In the genomic region with DNA sequence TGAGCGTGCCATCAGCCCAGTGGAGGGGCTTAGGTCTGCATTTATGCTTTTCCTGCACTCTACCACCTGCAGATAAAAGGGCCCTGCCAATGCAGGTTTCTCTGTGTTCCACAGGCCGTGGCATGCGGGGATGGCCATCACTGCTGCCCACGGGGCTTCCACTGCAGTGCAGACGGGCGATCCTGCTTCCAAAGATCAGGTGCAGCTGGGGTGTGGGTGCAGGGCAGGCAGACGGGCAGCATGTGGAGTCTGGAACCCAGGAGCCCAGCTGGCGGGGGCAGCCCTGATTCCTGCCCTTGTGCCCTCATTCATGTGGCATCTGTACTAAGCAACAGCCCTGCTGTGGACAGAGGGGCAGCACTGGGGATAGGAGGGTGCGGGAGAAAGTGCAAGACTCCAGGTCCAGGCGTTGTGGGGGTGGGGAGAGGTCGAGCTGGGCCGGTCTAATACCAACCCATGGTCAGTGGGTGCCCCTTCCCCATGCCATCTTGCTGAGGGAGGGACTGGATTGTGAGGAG, we compare ENCODE assay signal across 21 cellular contexts. TPM values are rescaled to one million over a fixed set of nuclear protein-coding genes. Genes with fewer than 3 reads are reported as not detected.
DNase-seq lines count a peak whose midpoint lies in the region; ATAC-seq and TF ChIP-seq lines count a peak whose summit lies in the region.
"Had no signal": no experiment of that assay in that cellular context is flagged by ENCODE, and none has a peak within 500 bp of the region (broad histone marks: within the 10 kb centered on the region; RNA-seq: fewer than 3 reads in every experiment).

No MANE protein-coding gene starts in this region.

- H3K4me2 ChIP-seq in mammary epithelial cell (ENCODE audit: insufficient read depth, low read depth, low read length) (peak overlapping the region; percentile 66), OCI-LY3 (ENCODE audit: low read length) (peak overlapping the region; percentile 77), MM.1S (ENCODE audit: low read depth, low read length) (no peak overlapping the region)

- CTCF ChIA-PET in mammary epithelial cell (lab: Charles Lee; ENCODE audit: low non-redundant PET) = no interaction called here

- H2AFZ ChIP-seq in mammary epithelial cell (ENCODE audit: low read depth, low read length) (no peak overlapping the region), OCI-LY3 (ENCODE audit: low read depth, low read length) (no peak overlapping the region), MM.1S (ENCODE audit: low read length) (no peak overlapping the region)

- peak overlapping the region; percentile 68 for H3K27ac Mint-ChIP-seq in dendritic cell treated with granulocyte-macrophage colony-stimulating factor and Interleukin-4, amounts not matched to agents 40 ng/mL and 50 ng/mL, for 4 days
- peak overlapping the region; percentile 97 for H3K27ac Mint-ChIP-seq in stimulated activated memory B cell treated with anti-CD40 and anti-IgM and Interleukin-4, amounts not matched to agents 10 μg/mL and 1 μg/mL and 100 μg/mL, for 72 hours
- H3K27ac Mint-ChIP-seq: CD8-positive, alpha-beta T cell had no signal

- H3K27ac ChIP-seq in mammary epithelial cell (ENCODE audit: insufficient read depth, low read depth, low read length) (no peak overlapping the region), breast epithelium (no peak overlapping the region), OCI-LY3 (ENCODE audit: low read length) (peak overlapping the region; percentile 96), MM.1S (ENCODE audit: low read length) (no peak overlapping the region)
- H3K27ac ChIP-seq: 22Rv1, SJCRH30 had no signal

- no peaks in the 10 kb centered on the region for H3K9me2 ChIP-seq in MM.1S (replicated peaks; ENCODE audit: insufficient read depth, low read length)

- H3K9me3 ChIP-seq in mammary epithelial cell (replicated peaks; ENCODE audit: insufficient read depth, low read length) = no peaks in the 10 kb centered on the region
- no peaks in the 10 kb centered on the region for H3K9me3 ChIP-seq in breast epithelium
- no peaks in the 10 kb centered on the region for H3K9me3 ChIP-seq in OCI-LY3 (ENCODE audit: insufficient read depth, low read length)
- no peaks in the 10 kb centered on the region for H3K9me3 ChIP-seq in MM.1S (replicated peaks; ENCODE audit: insufficient read depth, low read length)
- H3K9me3 ChIP-seq: SJCRH30 had no signal

- peaks cover 89% of the 10 kb centered on the region for H3K4me1 Mint-ChIP-seq in dendritic cell treated with granulocyte-macrophage colony-stimulating factor and Interleukin-4, amounts not matched to agents 40 ng/mL and 50 ng/mL, for 4 days (ENCODE audit: low read depth)
- H3K4me1 Mint-ChIP-seq in stimulated activated memory B cell treated with anti-CD40 and anti-IgM and Interleukin-4, amounts not matched to agents 10 μg/mL and 1 μg/mL and 100 μg/mL, for 72 hours = peaks cover 80% of the 10 kb centered on the region

- 82% methylated on average over 8 of the region's 12 CpGs for WGBS in mammary epithelial cell (ENCODE audit: low coverage, missing lambda C conversion rate)

- H3K36me3 Mint-ChIP-seq in dendritic cell treated with granulocyte-macrophage colony-stimulating factor and Interleukin-4, amounts not matched to agents 40 ng/mL and 50 ng/mL, for 4 days (ENCODE audit: low read depth) = peaks cover 69% of the 10 kb centered on the region
- peaks cover 46% of the 10 kb centered on the region for H3K36me3 Mint-ChIP-seq in stimulated activated memory B cell treated with anti-CD40 and anti-IgM and Interleukin-4, amounts not matched to agents 10 μg/mL and 1 μg/mL and 100 μg/mL, for 72 hours

- no TSS peak for BruUV-seq in mammary epithelial cell (replicated peaks; lab: Mats Ljungman, UMichigan)

- in situ Hi-C loops in mammary epithelial cell (cut with MboI; ENCODE audit: low sequenced_read_pairs in 2 of 2) = no loop called here

- H3K4me1 ChIP-seq in mammary epithelial cell (ENCODE audit: insufficient read depth, low read length) (peaks cover 26% of the 10 kb centered on the region), breast epithelium (no peaks in the 10 kb centered on the region), OCI-LY3 (ENCODE audit: low read length) (peaks cover 46% of the 10 kb centered on the region), MM.1S (ENCODE audit: low read length) (peaks cover 18% of the 10 kb centered on the region)
- H3K4me1 ChIP-seq: SJCRH30 had no signal

- peaks cover 33% of the 10 kb centered on the region for H3K79me2 ChIP-seq in mammary epithelial cell (ENCODE audit: insufficient read depth, low read length)
- H3K79me2 ChIP-seq in OCI-LY3 (ENCODE audit: low read length) = peaks cover 31% of the 10 kb centered on the region
- no peaks in the 10 kb centered on the region for H3K79me2 ChIP-seq in MM.1S (ENCODE audit: low read length)

- no peak for TF ChIP-seq POLR2A in breast epithelium (IDR thresholded peaks at IDR 0.05)

- H3K4me3 Mint-ChIP-seq in dendritic cell treated with granulocyte-macrophage colony-stimulating factor and Interleukin-4, amounts not matched to agents 40 ng/mL and 50 ng/mL, for 4 days = no peak overlapping the region
- peak overlapping the region; percentile 54 for H3K4me3 Mint-ChIP-seq in stimulated activated memory B cell treated with anti-CD40 and anti-IgM and Interleukin-4, amounts not matched to agents 10 μg/mL and 1 μg/mL and 100 μg/mL, for 72 hours
- H3K4me3 Mint-ChIP-seq: CD8-positive, alpha-beta T cell had no signal

- no peaks in the 10 kb centered on the region for H3K27me3 ChIP-seq in mammary epithelial cell (ENCODE audit: insufficient read depth, low read length)
- no peaks in the 10 kb centered on the region for H3K27me3 ChIP-seq in breast epithelium
- no peaks in the 10 kb centered on the region for H3K27me3 ChIP-seq in OCI-LY3 (ENCODE audit: low read depth, low read length)
- no peaks in the 10 kb centered on the region for H3K27me3 ChIP-seq in MM.1S (replicated peaks; ENCODE audit: insufficient read depth, low read length)
- H3K27me3 ChIP-seq: SJCRH30 had no signal

- H3K4me3 ChIP-seq in mammary epithelial cell (replicated peaks in 1 of 3; ENCODE audit: insufficient read depth in 1 of 3, low read depth in 2 of 3, low read length in 3 of 3) (no peak overlapping the region), breast epithelium (no peak overlapping the region), OCI-LY3 (ENCODE audit: low read length) (peak overlapping the region; percentile 52; the same call in 1 of the 2 replicates), MM.1S (ENCODE audit: low read length) (no peak overlapping the region)
- H3K4me3 ChIP-seq: SJCRH30 had no signal

- no peak for TF ChIP-seq CTCF in mammary epithelial cell (conservative IDR thresholded peaks at IDR 0.05 in 1 of 2, IDR thresholded peaks at IDR 0.05 in 1 of 2; ENCODE audit: extremely low read depth in 1 of 2, insufficient read depth in 1 of 2, low read depth in 1 of 2, low read length in 2 of 2)
- TF ChIP-seq CTCF in breast epithelium (IDR thresholded peaks at IDR 0.05) = no peak
- TF ChIP-seq CTCF in OCI-LY3 (IDR thresholded peaks at IDR 0.05; ENCODE audit: low read depth, low read length) = no peak
- TF ChIP-seq CTCF in MM.1S (IDR thresholded peaks at IDR 0.05; ENCODE audit: low read length) = no peak

- H3K36me3 ChIP-seq in mammary epithelial cell (ENCODE audit: insufficient read depth, low read length) = peaks cover 2% of the 10 kb centered on the region
- peaks cover 8% of the 10 kb centered on the region for H3K36me3 ChIP-seq in breast epithelium
- H3K36me3 ChIP-seq in OCI-LY3 (replicated peaks; ENCODE audit: low read depth, low read length) = peaks cover 47% of the 10 kb centered on the region
- no peaks in the 10 kb centered on the region for H3K36me3 ChIP-seq in MM.1S (replicated peaks; ENCODE audit: insufficient read depth, low read length)

- no peaks in the 10 kb centered on the region; the same call in 1 of the 2 replicates for H3F3A ChIP-seq in MM.1S (ENCODE audit: insufficient read depth, low read length)

- ATAC-seq in stimulated activated memory B cell treated with anti-CD40 and anti-IgM and Interleukin-4, amounts not matched to agents 10 μg/mL and 1 μg/mL and 100 μg/mL, for 72 hours = no peak
- ATAC-seq in GM19324 (IDR thresholded peaks at IDR 0.05; ENCODE audit: low FRiP score, unreplicated experiment) (no peak), GM18873 (IDR thresholded peaks at IDR 0.05; ENCODE audit: low FRiP score, unreplicated experiment) (no peak)
- ATAC-seq: CD8-positive, alpha-beta T cell; PC-3 had no signal

- H3K9ac ChIP-seq in mammary epithelial cell (ENCODE audit: insufficient read depth, low read length) (no peak overlapping the region), OCI-LY3 (ENCODE audit: low read length) (peak overlapping the region; percentile 68; the same call in 1 of the 2 replicates), MM.1S (ENCODE audit: low read length) (no peak overlapping the region)

- peaks cover 2% of the 10 kb centered on the region for H3K27me3 Mint-ChIP-seq in dendritic cell treated with granulocyte-macrophage colony-stimulating factor and Interleukin-4, amounts not matched to agents 40 ng/mL and 50 ng/mL, for 4 days
- H3K27me3 Mint-ChIP-seq in stimulated activated memory B cell treated with anti-CD40 and anti-IgM and Interleukin-4, amounts not matched to agents 10 μg/mL and 1 μg/mL and 100 μg/mL, for 72 hours = no peaks in the 10 kb centered on the region

- dilution Hi-C loops in mammary epithelial cell (cut with HindIII; ENCODE audit: low sequenced_read_pairs) = no loop called here

- no peaks in the 10 kb centered on the region for H3K9me3 Mint-ChIP-seq in dendritic cell treated with granulocyte-macrophage colony-stimulating factor and Interleukin-4, amounts not matched to agents 40 ng/mL and 50 ng/mL, for 4 days
- H3K9me3 Mint-ChIP-seq in stimulated activated memory B cell treated with anti-CD40 and anti-IgM and Interleukin-4, amounts not matched to agents 10 μg/mL and 1 μg/mL and 100 μg/mL, for 72 hours = no peaks in the 10 kb centered on the region
- H3K9me3 Mint-ChIP-seq: CD8-positive, alpha-beta T cell had no signal

- intact Hi-C loops in mammary epithelial cell (cut with micrococcal nuclease) = loop anchor here (1.0 to 5.0 kb wide), 5 partner anchors 151 to 347 kb away; a partner anchor contains a TSS
- intact Hi-C loops in breast epithelium (cut with DNase I; ENCODE audit: low total_unique reads) = loop anchor here (5.0 kb wide), 1 partner anchor 503 kb away; no protein-coding TSS in a partner anchor
- intact Hi-C loops in dendritic cell treated with granulocyte-macrophage colony-stimulating factor and Interleukin-4, amounts not matched to agents 40 ng/mL and 50 ng/mL, for 4 days (cut with micrococcal nuclease) = loop anchor here (5.0 kb wide), 1 partner anchor 132 kb away; a partner anchor contains a TSS

- no peak for DNase-seq in mammary epithelial cell
- DNase-seq in breast epithelium (ENCODE audit: low spot score in 2 of 2) = no peak
- no peak for DNase-seq in MM.1S
- DNase-seq: Calu3; CD8-positive, alpha-beta T cell; GOT3; KBM-7; NCI-H1417 treated with DMSO at 0.1 percent for 48 hours; NCI-H187 treated with DMSO at 0.1 percent for 48 hours; NCI-H2227 treated with DMSO at 0.1 percent for 48 hours; NCI-H524; NCI-H82; PC-3; RPMI8226; SJCRH30 had no signal

- no peaks in the 10 kb centered on the region for H4K20me1 ChIP-seq in mammary epithelial cell (ENCODE audit: insufficient read depth, low read length)
- H4K20me1 ChIP-seq in OCI-LY3 (ENCODE audit: insufficient read depth, low read length) = peaks cover 8% of the 10 kb centered on the region; the same call in 1 of the 2 replicates
- no peaks in the 10 kb centered on the region for H4K20me1 ChIP-seq in MM.1S (ENCODE audit: insufficient read depth, low read length)

RNA-seq across cellular contexts. Expression of a gene that starts 4.5 kb away (rescaled TPM):
- total RNA-seq in mammary epithelial cell = 100 to 1,000 TPM; 288 to 394 TPM
- polyA plus RNA-seq in mammary epithelial cell = 369 TPM
- 293 TPM for polyA minus RNA-seq in mammary epithelial cell
- total RNA-seq in breast epithelium = 100 to 1,000 TPM; 166 to 372 (median 252) TPM

RNA-seq across cellular contexts. Expression of a gene that starts 14.0 kb away (rescaled TPM):
- 1 to 10 TPM; 2.0 to 4.0 TPM for total RNA-seq in mammary epithelial cell
- 0.59 TPM for polyA plus RNA-seq in mammary epithelial cell
- 0.62 TPM for polyA minus RNA-seq in mammary epithelial cell
- total RNA-seq in breast epithelium = 1 to 10 TPM in 2 of 3 donors, under 1 TPM in 1; 0.88 to 2.9 (median 2.7) TPM

RNA-seq across cellular contexts. Expression of a gene that starts 25.0 kb away (rescaled TPM):
- total RNA-seq in mammary epithelial cell = 100 to 1,000 TPM; 116 to 169 TPM
- polyA plus RNA-seq in mammary epithelial cell = 176 TPM
- 171 TPM for polyA minus RNA-seq in mammary epithelial cell
- 10 to 100 TPM; 53.1 to 88.2 (median 64.2) TPM for total RNA-seq in breast epithelium

RNA-seq across cellular contexts. Expression of a gene that starts 39.8 kb away (rescaled TPM):
- total RNA-seq in mammary epithelial cell (1 to 10 TPM in 1 of 2 donors, under 1 TPM in 1; 0.17 to 1.3 TPM), breast epithelium (1 to 10 TPM in 2 of 3 donors, under 1 TPM in 1; 0.66 to 1.2 (median 1.1) TPM)
- polyA plus RNA-seq in mammary epithelial cell = 0.32 TPM
- not detected for polyA minus RNA-seq in mammary epithelial cell

RNA-seq across cellular contexts. Expression of a gene that starts 41.2 kb away (rescaled TPM):
- 1 to 10 TPM; 1.3 TPM for total RNA-seq in mammary epithelial cell
- 1.2 TPM for polyA plus RNA-seq in mammary epithelial cell
- not detected for polyA minus RNA-seq in mammary epithelial cell
- 1 to 10 TPM in 1 of 3 donors, under 1 TPM in 1, not detected in 1; 0.48 to 1.6 TPM for total RNA-seq in breast epithelium
